Comparison of ENCODE assay signal across 39 cellular contexts in genomic region chr10:20281579-20281978, GRCh38.
"Had no signal": no experiment of that assay in that cellular context is flagged by ENCODE, and none has a peak within 500 bp of the region (broad histone marks: within the 10 kb centered on the region; RNA-seq: fewer than 3 reads in every experiment).

No MANE protein-coding gene starts in this region.

- H3K4me1 Mint-ChIP-seq: activated B cell treated with CpG ODN at 0.5 μM for 24 hours; activated CD4-positive, alpha-beta T cell treated with anti-CD3 and anti-CD28 coated beads, Interleukin-2, amount 10 ng/mL, durations not matched to agents 24 days and 14 days; activated naive CD8-positive, alpha-beta T cell treated with anti-CD3 and anti-CD28 coated beads for 36 hours; activated T-helper 17 cell treated with anti-CD3 and anti-CD28 coated beads, Interleukin-2, amount 50 U/mL, for 72 hours; central memory CD8-positive, alpha-beta T cell had no signal

- H3K36me3 ChIP-seq: brain microvascular endothelial cell, breast epithelium had no signal

- H3K4me3 ChIP-seq: adrenal gland, body of pancreas, breast epithelium, cardiac muscle cell had no signal

- H3K4me3 Mint-ChIP-seq: activated B cell treated with CpG ODN at 0.5 μM for 24 hours; activated CD4-positive, alpha-beta memory T cell treated with anti-CD3 and anti-CD28 coated beads for 36 hours; activated CD4-positive, alpha-beta T cell treated with anti-CD3 and anti-CD28 coated beads, Interleukin-2, amount 10 ng/mL, durations not matched to agents 24 days and 14 days; activated CD8-positive, alpha-beta T cell treated with anti-CD3 and anti-CD28 coated beads for 36 hours; activated naive CD4-positive, alpha-beta T cell treated with anti-CD3 and anti-CD28 coated beads for 36 hours; activated naive CD8-positive, alpha-beta T cell treated with anti-CD3 and anti-CD28 coated beads for 36 hours; activated T-cell treated with anti-CD3 and anti-CD28 coated beads, Interleukin-2, amount 50 U/mL, for 4 hours; activated T-cell treated with anti-CD3 and anti-CD28 coated beads, Interleukin-2, amount 50 U/mL, for 72 hours; activated T-helper 1 cell treated with anti-CD3 and anti-CD28 coated beads, Interleukin-12 subunit alpha, Interleukin-12 subunit beta, Interleukin-2, Interleukin-4 antibody, amounts not matched to agents 30 ng/mL and 10 ng/mL and 1 ng/mL, durations not matched to agents 14 hours and 24 hours and 36 hours; activated T-helper 17 cell treated with anti-CD3 and anti-CD28 coated beads, Interleukin-2, amount 50 U/mL, for 72 hours; central memory CD8-positive, alpha-beta T cell; T-helper 1 cell treated with Interleukin-12 subunit alpha and Interleukin-12 subunit beta and Interleukin-4 antibody, amounts not matched to agents 30 μg/mL and 1 μg/mL, for 36 hours; T-helper 2 cell treated with Interferon-gamma antibody and Interleukin-4, amounts not matched to agents 5 μg/mL and 100 μg/mL, for 36 hours had no signal

- H3K9me3 ChIP-seq: adrenal gland, body of pancreas, breast epithelium had no signal

- H3K9me3 Mint-ChIP-seq: activated naive CD8-positive, alpha-beta T cell treated with anti-CD3 and anti-CD28 coated beads for 36 hours had no signal

- H3K27me3 Mint-ChIP-seq: activated B cell treated with CpG ODN at 0.5 μM for 24 hours; activated CD4-positive, alpha-beta memory T cell treated with anti-CD3 and anti-CD28 coated beads for 36 hours; activated CD4-positive, alpha-beta T cell treated with anti-CD3 and anti-CD28 coated beads, Interleukin-2, amount 10 ng/mL, durations not matched to agents 24 days and 14 days; activated CD8-positive, alpha-beta T cell treated with anti-CD3 and anti-CD28 coated beads for 36 hours; activated naive CD8-positive, alpha-beta T cell treated with anti-CD3 and anti-CD28 coated beads for 36 hours; activated T-helper 17 cell treated with anti-CD3 and anti-CD28 coated beads, Interleukin-2, amount 50 U/mL, for 72 hours; central memory CD8-positive, alpha-beta T cell had no signal

- FAIRE-seq: astrocyte, colon, TTC549 had no signal

- H3K27ac Mint-ChIP-seq: activated B cell treated with CpG ODN at 0.5 μM for 24 hours; activated CD4-positive, alpha-beta memory T cell treated with anti-CD3 and anti-CD28 coated beads for 36 hours; activated CD4-positive, alpha-beta T cell treated with anti-CD3 and anti-CD28 coated beads, Interleukin-2, amount 10 ng/mL, durations not matched to agents 24 days and 14 days; activated CD8-positive, alpha-beta T cell treated with anti-CD3 and anti-CD28 coated beads for 36 hours; activated naive CD4-positive, alpha-beta T cell treated with anti-CD3 and anti-CD28 coated beads for 36 hours; activated naive CD4-positive, alpha-beta T cell treated with anti-CD3 and anti-CD28 coated beads, Interleukin-2, amount 50 U/mL, for 72 hours; activated naive CD8-positive, alpha-beta T cell treated with anti-CD3 and anti-CD28 coated beads for 36 hours; activated T-cell treated with anti-CD3 and anti-CD28 coated beads, Interleukin-2, amount 50 U/mL, for 72 hours; activated T-helper 1 cell treated with anti-CD3 and anti-CD28 coated beads, Interleukin-12 subunit alpha, Interleukin-12 subunit beta, Interleukin-2, Interleukin-4 antibody, amounts not matched to agents 30 ng/mL and 10 ng/mL and 1 ng/mL, durations not matched to agents 14 hours and 24 hours and 36 hours; activated T-helper 17 cell treated with anti-CD3 and anti-CD28 coated beads, Interleukin-2, amount 50 U/mL, for 72 hours; T-helper 1 cell treated with Interleukin-12 subunit alpha and Interleukin-12 subunit beta and Interleukin-4 antibody, amounts not matched to agents 30 μg/mL and 1 μg/mL, for 36 hours; T-helper 2 cell treated with Interferon-gamma antibody and Interleukin-4, amounts not matched to agents 5 μg/mL and 100 μg/mL, for 36 hours had no signal

- H3K36me3 Mint-ChIP-seq: activated CD4-positive, alpha-beta memory T cell treated with anti-CD3 and anti-CD28 coated beads for 36 hours; activated naive CD4-positive, alpha-beta T cell treated with anti-CD3 and anti-CD28 coated beads, Interleukin-2, amount 50 U/mL, for 72 hours; activated naive CD8-positive, alpha-beta T cell treated with anti-CD3 and anti-CD28 coated beads for 36 hours had no signal

- ATAC-seq: activated CD8-positive, alpha-beta T cell treated with anti-CD3 and anti-CD28 coated beads for 36 hours; activated naive CD4-positive, alpha-beta T cell treated with anti-CD3 and anti-CD28 coated beads, Interleukin-2, amount 50 U/mL, for 72 hours; activated T-cell treated with anti-CD3 and anti-CD28 coated beads, Interleukin-2, amount 50 U/mL, for 4 hours; activated T-cell treated with anti-CD3 and anti-CD28 coated beads, Interleukin-2, amount 50 U/mL, for 72 hours; activated T-helper 17 cell treated with anti-CD3 and anti-CD28 coated beads, Interleukin-2, amount 50 U/mL, for 72 hours; body of pancreas had no signal

- H3K27me3 ChIP-seq: adrenal gland, body of pancreas, brain microvascular endothelial cell, breast epithelium, cardiac muscle cell had no signal

- H3K27ac ChIP-seq: adrenal gland, body of pancreas, brain microvascular endothelial cell, breast epithelium, cardiac muscle cell, VCaP had no signal

- DNase-seq: activated B cell treated with CpG ODN at 0.5 μM for 24 hours; activated CD4-positive, alpha-beta memory T cell treated with anti-CD3 and anti-CD28 coated beads for 36 hours; activated CD4-positive, alpha-beta T cell treated with anti-CD3 and anti-CD28 coated beads for 4 hours; activated CD4-positive, alpha-beta T cell treated with anti-CD3 and anti-CD28 coated beads, Interleukin-2, amount 10 ng/mL, durations not matched to agents 24 days and 14 days; activated CD4-positive, alpha-beta T cell treated with anti-CD3 and anti-CD28 coated beads, Interleukin-2, amount 50 U/mL, for 1 hour; activated CD4-positive, alpha-beta T cell treated with anti-CD3 and anti-CD28 coated beads, Interleukin-2, amount 50 U/mL, for 4 hours; activated CD4-positive, CD25-positive, alpha-beta regulatory T cell treated with anti-CD3 and anti-CD28 coated beads, Interleukin-2, amount 50 U/mL, for 72 hours; activated CD8-positive, alpha-beta memory T cell treated with anti-CD3 and anti-CD28 coated beads, Interleukin-2, amount 50 U/mL, for 4 hours; activated CD8-positive, alpha-beta T cell treated with anti-CD3 and anti-CD28 coated beads for 36 hours; activated effector memory CD4-positive, alpha-beta T cell treated with anti-CD3 and anti-CD28 coated beads, Interleukin-2, amount 50 U/mL, for 16 hours; activated gamma-delta T cell treated with Interleukin-2 at 50 U/mL for 16 hours; activated naive CD4-positive, alpha-beta T cell; activated naive CD4-positive, alpha-beta T cell treated with anti-CD3 and anti-CD28 coated beads for 36 hours; activated naive CD4-positive, alpha-beta T cell treated with anti-CD3 and anti-CD28 coated beads, Interleukin-2, amount 50 U/mL, for 16 hours; activated naive CD8-positive, alpha-beta T cell treated with anti-CD3 and anti-CD28 coated beads for 36 hours; activated T-cell treated with anti-CD3 and anti-CD28 coated beads for 4 hours; activated T-cell treated with anti-CD3 and anti-CD28 coated beads, Interleukin-2, amount 50 U/mL, for 1 hour; activated T-cell treated with anti-CD3 and anti-CD28 coated beads, Interleukin-2, amount 50 U/mL, for 4 hours; activated T-cell treated with anti-CD3 and anti-CD28 coated beads, Interleukin-2, amount 50 U/mL, for 72 hours; adrenal gland; amniotic stem cell; aorta; body of pancreas; brain microvascular endothelial cell; caudate nucleus; T-helper 2 cell; T-helper 9 cell had no signal

- H3K4me1 ChIP-seq: body of pancreas, breast epithelium had no signal
